ENCODE assay signal across 11 cellular contexts in the genomic region with DNA sequence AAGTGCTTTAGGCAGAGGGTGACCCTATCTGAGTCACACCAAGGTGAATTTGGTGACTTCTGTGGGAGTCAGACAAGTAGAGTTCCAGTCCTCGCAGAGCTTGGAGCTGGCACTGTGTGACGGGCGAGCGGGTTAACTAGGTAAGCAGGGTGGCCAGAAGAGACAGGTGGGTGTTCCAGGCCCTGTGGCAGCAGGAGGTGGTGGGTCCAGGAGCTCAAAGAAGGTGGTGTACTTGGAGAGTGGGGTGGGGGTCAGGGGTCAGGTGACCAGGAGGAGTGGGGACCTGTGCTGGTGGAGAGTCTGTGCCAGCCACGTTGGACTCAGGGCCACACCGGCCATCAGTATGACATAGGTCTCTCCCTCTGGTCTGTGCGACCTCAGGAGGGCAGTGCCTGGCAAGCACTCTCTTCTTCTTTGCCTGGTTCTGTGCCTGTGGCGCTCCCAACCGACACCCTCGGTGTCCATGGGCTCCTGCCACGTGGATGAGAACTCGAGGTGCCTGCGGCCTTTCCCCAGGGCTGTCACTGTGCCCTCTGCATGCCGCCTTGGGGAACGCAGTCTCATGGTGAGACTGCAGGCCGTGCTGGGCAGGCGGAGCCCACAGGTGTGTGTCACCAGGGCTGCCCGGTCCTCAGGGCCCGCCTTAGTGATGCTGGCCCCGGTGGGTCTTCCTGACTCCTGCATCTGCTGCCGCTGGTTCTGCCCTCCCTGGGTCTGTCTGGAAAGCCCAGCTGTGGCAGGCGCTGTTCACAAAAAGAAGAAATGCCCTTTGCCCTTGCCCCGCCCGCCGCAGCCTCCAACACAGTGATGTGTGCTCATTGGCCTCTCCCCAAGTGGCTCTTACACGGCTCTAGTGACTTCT. TPM values are rescaled to one million over a fixed set of nuclear protein-coding genes. Genes with fewer than 3 reads are reported as not detected.
DNase-seq lines count a peak whose midpoint lies in the region; ATAC-seq and TF ChIP-seq lines count a peak whose summit lies in the region.
"Had no signal": no experiment of that assay in that cellular context is flagged by ENCODE, and none has a peak within 500 bp of the region (broad histone marks: within the 10 kb centered on the region; RNA-seq: fewer than 3 reads in every experiment).

No MANE protein-coding gene starts in this region.

- H3K36me3 ChIP-seq in hepatocyte (replicated peaks; ENCODE audit: insufficient read depth, low read depth) (no peaks in the 10 kb centered on the region), spleen (peaks cover 0 to 40% (median 37%) of the 10 kb centered on the region in 6 donors)

- no peaks in the 10 kb centered on the region for H3K9me3 Mint-ChIP-seq in activated T-cell treated with anti-CD3 and anti-CD28 coated beads, Interleukin-2, amount 50 U/mL, for 24 hours
- H3K9me3 Mint-ChIP-seq in activated CD4-positive, alpha-beta memory T cell treated with anti-CD3 and anti-CD28 coated beads for 36 hours = no peaks in the 10 kb centered on the region
- no peaks in the 10 kb centered on the region for H3K9me3 Mint-ChIP-seq in stimulated activated naive B cell treated with anti-CD40 and anti-IgM and Interleukin-4, amounts not matched to agents 10 μg/mL and 1 μg/mL and 100 μg/mL, for 72 hours

- H3K36me3 Mint-ChIP-seq in activated T-cell treated with anti-CD3 and anti-CD28 coated beads, Interleukin-2, amount 50 U/mL, for 24 hours (ENCODE audit: low read depth) = peaks cover 43% of the 10 kb centered on the region
- H3K36me3 Mint-ChIP-seq in activated CD4-positive, alpha-beta memory T cell treated with anti-CD3 and anti-CD28 coated beads for 36 hours = peaks cover 12% of the 10 kb centered on the region
- peaks cover 19 to 34% of the 10 kb centered on the region in 2 donors for H3K36me3 Mint-ChIP-seq in stimulated activated naive B cell treated with anti-CD40 and anti-IgM and Interleukin-4, amounts not matched to agents 10 μg/mL and 1 μg/mL and 100 μg/mL, for 72 hours

- H3K4me2 ChIP-seq in hepatocyte = peak overlapping the region; percentile 85

- no peak for ATAC-seq in stimulated activated naive B cell treated with anti-CD40 and anti-IgM and Interleukin-4, amounts not matched to agents 10 μg/mL and 1 μg/mL and 100 μg/mL, for 72 hours (replicated peaks)
- ATAC-seq in GM19397 (IDR thresholded peaks at IDR 0.05; ENCODE audit: unreplicated experiment) = no peak

- H4K20me1 ChIP-seq in hepatocyte (ENCODE audit: insufficient read depth, poor library complexity, severe bottlenecking) = no peaks in the 10 kb centered on the region

- no peak overlapping the region for H2AFZ ChIP-seq in hepatocyte

- intact Hi-C loops in activated CD4-positive, alpha-beta memory T cell treated with anti-CD3 and anti-CD28 coated beads for 36 hours (cut with micrococcal nuclease) = loop anchor here (2.0 to 5.0 kb wide), 3 partner anchors 124 to 495 kb away; a partner anchor contains a TSS
- intact Hi-C loops in spleen (cut with DNase I; ENCODE audit: low total_unique reads) = no loop called here

- no peak overlapping the region for H3K27ac ChIP-seq in hepatocyte
- H3K27ac ChIP-seq in spleen = peak overlapping the region in 4 of 8 donors; percentile 20 to 98 (median 93)

- H3K9me3 ChIP-seq in hepatocyte (ENCODE audit: low read depth) (no peaks in the 10 kb centered on the region), spleen (no peaks in the 10 kb centered on the region)

- POLR2A ChIA-PET in activated CD4-positive, alpha-beta memory T cell treated with anti-CD3 and anti-CD28 coated beads for 36 hours (lab: Charles Lee) = no interaction called here

- H3K4me1 Mint-ChIP-seq in activated T-cell treated with anti-CD3 and anti-CD28 coated beads, Interleukin-2, amount 50 U/mL, for 24 hours (ENCODE audit: low read depth) = peaks cover 37% of the 10 kb centered on the region
- peaks cover 23% of the 10 kb centered on the region for H3K4me1 Mint-ChIP-seq in activated CD4-positive, alpha-beta memory T cell treated with anti-CD3 and anti-CD28 coated beads for 36 hours (ENCODE audit: low read depth)
- H3K4me1 Mint-ChIP-seq in stimulated activated naive B cell treated with anti-CD40 and anti-IgM and Interleukin-4, amounts not matched to agents 10 μg/mL and 1 μg/mL and 100 μg/mL, for 72 hours = peaks cover 30 to 50% of the 10 kb centered on the region in 2 donors

- CTCF ChIA-PET in activated CD4-positive, alpha-beta memory T cell treated with anti-CD3 and anti-CD28 coated beads for 36 hours (lab: Charles Lee) = no interaction called here

- no peaks in the 10 kb centered on the region for H3K27me3 Mint-ChIP-seq in activated T-cell treated with anti-CD3 and anti-CD28 coated beads, Interleukin-2, amount 50 U/mL, for 24 hours
- no peaks in the 10 kb centered on the region for H3K27me3 Mint-ChIP-seq in activated CD4-positive, alpha-beta memory T cell treated with anti-CD3 and anti-CD28 coated beads for 36 hours
- no peaks in the 10 kb centered on the region for H3K27me3 Mint-ChIP-seq in stimulated activated naive B cell treated with anti-CD40 and anti-IgM and Interleukin-4, amounts not matched to agents 10 μg/mL and 1 μg/mL and 100 μg/mL, for 72 hours

- 91% methylated on average over 26 of the region's 26 CpGs for WGBS in hepatocyte (ENCODE audit: low lambda C conversion rate, missing lambda C conversion rate)
- WGBS in spleen, 5 donors = 88 to 92% (median 90%) methylated on average over 25 to 26 of the region's 26 CpGs

- H3K27ac Mint-ChIP-seq in activated T-cell treated with anti-CD3 and anti-CD28 coated beads, Interleukin-2, amount 50 U/mL, for 24 hours = peak overlapping the region; percentile 91
- H3K27ac Mint-ChIP-seq in activated CD4-positive, alpha-beta memory T cell treated with anti-CD3 and anti-CD28 coated beads for 36 hours = peak overlapping the region; percentile 76
- H3K27ac Mint-ChIP-seq in stimulated activated naive B cell treated with anti-CD40 and anti-IgM and Interleukin-4, amounts not matched to agents 10 μg/mL and 1 μg/mL and 100 μg/mL, for 72 hours = peak overlapping the region; percentile 49

- no peaks in the 10 kb centered on the region for H3K9me2 ChIP-seq in hepatocyte (replicated peaks; ENCODE audit: insufficient read depth)

- TF ChIP-seq CTCF in hepatocyte (IDR thresholded peaks at IDR 0.05; ENCODE audit: poor library complexity) (no peak), spleen (IDR thresholded peaks at IDR 0.05 in 8 of 11, conservative IDR thresholded peaks at IDR 0.05 in 3 of 11) (no peak)

- peaks cover 5% of the 10 kb centered on the region for H3K79me2 ChIP-seq in hepatocyte

- H3K4me3 ChIP-seq in hepatocyte = no peak overlapping the region
- peak overlapping the region in 3 of 8 donors; percentile 59 to 73 (median 60) for H3K4me3 ChIP-seq in spleen
- H3K4me3 ChIP-seq: lung had no signal

- no peaks in the 10 kb centered on the region for H3K27me3 ChIP-seq in hepatocyte
- no peaks in the 10 kb centered on the region for H3K27me3 ChIP-seq in spleen (replicated peaks in 1 of 7)

- H3K4me3 Mint-ChIP-seq in activated T-cell treated with anti-CD3 and anti-CD28 coated beads, Interleukin-2, amount 50 U/mL, for 24 hours = peak overlapping the region; percentile 82
- H3K4me3 Mint-ChIP-seq in activated CD4-positive, alpha-beta memory T cell treated with anti-CD3 and anti-CD28 coated beads for 36 hours = peak overlapping the region; percentile 78
- peak overlapping the region; percentile 89 to 90 for H3K4me3 Mint-ChIP-seq in stimulated activated naive B cell treated with anti-CD40 and anti-IgM and Interleukin-4, amounts not matched to agents 10 μg/mL and 1 μg/mL and 100 μg/mL, for 72 hours

- no peak for DNase-seq in activated T-cell treated with anti-CD3 and anti-CD28 coated beads, Interleukin-2, amount 50 U/mL, for 24 hours
- no peak for DNase-seq in activated T-cell treated with anti-CD3 and anti-CD28 coated beads, Interleukin-2, amount 50 U/mL, for 1 hour
- DNase-seq in activated CD4-positive, alpha-beta memory T cell treated with anti-CD3 and anti-CD28 coated beads for 36 hours = no peak
- peak; percentile 37 for DNase-seq in hepatocyte (ENCODE audit: low spot score)
- no peak for DNase-seq in stimulated activated naive B cell treated with anti-CD40 and anti-IgM and Interleukin-4, amounts not matched to agents 10 μg/mL and 1 μg/mL and 100 μg/mL, for 72 hours
- no peak for DNase-seq in spleen
- DNase-seq in HuH-7 (ENCODE audit: low spot score) = no peak
- DNase-seq: AML-193, NCI-H187 had no signal

- peaks cover 17% of the 10 kb centered on the region for H3K4me1 ChIP-seq in hepatocyte (ENCODE audit: insufficient read depth)
- peaks cover 5 to 62% (median 39%) of the 10 kb centered on the region in 6 donors for H3K4me1 ChIP-seq in spleen

- no peak for TF ChIP-seq POLR2A in spleen (IDR thresholded peaks at IDR 0.05)

RNA-seq across cellular contexts. Expression of a gene that starts 1.6 kb away (rescaled TPM):
- 10 to 100 TPM; 10.6 to 10.8 TPM for total RNA-seq in activated CD4-positive, alpha-beta memory T cell treated with anti-CD3 and anti-CD28 coated beads for 36 hours
- total RNA-seq in hepatocyte = 14.0 and 18.9 TPM in 2 replicates
- 18.9 and 20.5 TPM in 2 replicates for polyA plus RNA-seq in hepatocyte
- 10 to 100 TPM in 4 of 7 donors, 1 to 10 TPM in 3; 8.5 to 15.7 (median 12.0) TPM for total RNA-seq in spleen
- polyA plus RNA-seq in spleen = 10 to 100 TPM; 10.6 to 13.1 (median 12.6) TPM

RNA-seq across cellular contexts. Expression of a gene that starts 6.7 kb away (rescaled TPM):
- total RNA-seq in activated CD4-positive, alpha-beta memory T cell treated with anti-CD3 and anti-CD28 coated beads for 36 hours = 10 to 100 TPM; 35.0 to 39.0 TPM
- total RNA-seq in hepatocyte (43.8 and 47.6 TPM in 2 replicates), spleen (10 to 100 TPM; 69.8 to 91.0 (median 78.2) TPM)
- polyA plus RNA-seq in hepatocyte (76.2 and 80.8 TPM in 2 replicates), spleen (100 to 1,000 TPM in 1 of 3 donors, 10 to 100 TPM in 2; 46.0 to 127 (median 66.9) TPM)

RNA-seq across cellular contexts. Expression of a gene that starts 18.9 kb away (rescaled TPM):
- total RNA-seq in activated CD4-positive, alpha-beta memory T cell treated with anti-CD3 and anti-CD28 coated beads for 36 hours = not detected
- 22.6 and 23.9 TPM in 2 replicates for total RNA-seq in hepatocyte
- 68.1 and 77.0 TPM in 2 replicates for polyA plus RNA-seq in hepatocyte
- 10 to 100 TPM in 3 of 7 donors, 1 to 10 TPM in 4; 1.2 to 16.7 (median 6.8) TPM for total RNA-seq in spleen
- 10 to 100 TPM; 10.9 to 14.7 (median 13.1) TPM for polyA plus RNA-seq in spleen
